ENCODE assay signal across 9 cellular contexts in the genomic region with DNA sequence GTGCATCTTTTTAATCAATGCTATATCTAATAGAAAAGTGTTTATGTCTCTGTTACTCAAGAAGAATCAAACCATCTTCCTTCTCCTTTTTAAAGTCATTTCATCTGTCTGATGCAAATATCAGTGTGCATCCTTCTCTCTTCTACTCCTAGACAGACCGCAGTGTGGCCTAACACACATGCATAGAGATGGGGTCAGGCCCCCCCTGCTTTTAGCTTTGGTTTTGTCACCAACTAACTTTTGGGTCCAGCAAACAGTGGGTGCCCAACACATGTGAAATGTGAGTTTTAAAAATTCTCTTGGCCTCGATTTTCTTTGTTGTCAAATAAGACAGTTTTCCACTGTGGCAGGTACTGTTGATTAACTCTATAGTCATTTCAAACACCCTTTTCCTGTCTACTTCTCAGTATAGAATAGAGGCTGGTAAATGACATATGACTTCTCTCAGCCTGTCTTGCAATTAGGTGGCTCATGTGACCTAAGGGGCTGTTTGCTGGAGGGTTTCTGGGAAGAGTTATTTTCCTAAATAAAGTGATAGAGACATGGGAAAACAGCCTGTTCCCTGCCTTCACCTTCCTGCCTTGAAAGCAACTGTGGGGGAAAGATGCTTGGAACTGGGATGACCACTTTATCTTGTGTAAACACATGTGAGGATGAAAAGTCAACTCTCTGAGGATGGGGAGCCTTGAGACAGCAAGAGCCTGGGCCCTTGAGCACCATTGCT.
A peak's percentile ranks its signal among the peaks of the same experiment; 100 is the strongest.
DNase-seq lines count a peak whose midpoint lies in the region; ATAC-seq, FAIRE-seq and TF ChIP-seq lines count a peak whose summit lies in the region.
"Had no signal": no experiment of that assay in that cellular context is flagged by ENCODE, and none has a peak within 500 bp of the region (broad histone marks: within the 10 kb centered on the region; RNA-seq: fewer than 3 reads in every experiment).

No MANE protein-coding gene starts in this region.

- POLR2A ChIA-PET in GM12878 (lab: Charles Lee) = interaction anchor here (0.6 to 8.4 kb wide), 27 partner anchors 8 to 331 kb away, joined by 3 to 80 read pairs (median 5); a partner anchor contains a TSS
- POLR2A ChIA-PET in PC-9 (lab: Charles Lee; ENCODE audit: unreplicated experiment) = interaction anchor here (0.5 kb wide), 1 partner anchor 175 kb away, joined by 3 read pairs; a partner anchor contains a TSS

- TF ChIP-seq EP300 in GM12878 (IDR thresholded peaks at IDR 0.05; ENCODE audit: borderline replicate concordance in 1 of 2, control insufficient read depth in 1 of 2, low read depth in 2 of 2, low read length in 2 of 2) = no peak

- TF ChIP-seq RAD21 in GM12878 (IDR thresholded peaks at IDR 0.05; ENCODE audit: insufficient read depth, low read depth, low read length) = no peak

- intact Hi-C loops in GM12878 (cut with micrococcal nuclease; ENCODE audit: unreplicated experiment) (loop anchor here (10.0 kb wide), 1 partner anchor 204 kb away; no protein-coding TSS in a partner anchor), PC-9 (cut with micrococcal nuclease; ENCODE audit: unreplicated experiment) (no loop called here), heart right ventricle (cut with DNase I) (no loop called here)

- no peak for TF ChIP-seq CTCF in GM12878 (IDR thresholded peaks at IDR 0.05 in 2 of 3, conservative IDR thresholded peaks at IDR 0.05 in 1 of 3; ENCODE audit: control insufficient read depth in 2 of 3, extremely low read depth in 1 of 3, insufficient read depth in 1 of 3, low read depth in 3 of 3, low read length in 3 of 3)
- TF ChIP-seq CTCF in PC-9 (conservative IDR thresholded peaks at IDR 0.05) = no peak
- no peak for TF ChIP-seq CTCF in heart right ventricle (IDR thresholded peaks at IDR 0.05)

- H3K4me1 ChIP-seq in GM12878 (ENCODE audit: control insufficient read depth, insufficient read depth, low read length) (peaks cover 22% of the 10 kb centered on the region), PC-9 (replicated peaks; ENCODE audit: insufficient read depth) (no peaks in the 10 kb centered on the region), heart right ventricle (peaks cover 0 to 15% (median 0%) of the 10 kb centered on the region in 9 donors)
- H3K4me1 ChIP-seq: breast epithelium had no signal

- CTCF ChIA-PET in GM12878 (lab: Yijun Ruan, JAX) = interaction anchor here (0.7 to 5.1 kb wide), 14 partner anchors 8 to 333 kb away, joined by 3 to 43 read pairs (median 7); no protein-coding TSS in a partner anchor
- CTCF ChIA-PET in PC-9 (lab: Charles Lee) = interaction anchor here (0.5 kb wide), 1 partner anchor 213 kb away, joined by 9 read pairs; no protein-coding TSS in a partner anchor

- SMC1A ChIA-PET in GM12878 (lab: Charles Lee; ENCODE audit: uncharacterized antibody, unreplicated experiment) = interaction anchor here (0.8 to 24.6 kb wide), 27 partner anchors 10 to 329 kb away, joined by 3 to 961 read pairs (median 18); a partner anchor contains a TSS

- DNase-seq in GM12878 (ENCODE audit: low read depth, low spot score) (no peak), NCI-H345 (lab: John Stamatoyannopoulos, UW) (no peak), PC-9 (no peak), RCC 7860 (ENCODE audit: low spot score) (no peak), heart right ventricle (no peak)

- H3K36me3 ChIP-seq in GM12878 (ENCODE audit: control insufficient read depth in 2 of 2, insufficient read depth in 2 of 2, low read length in 1 of 2) (no peaks in the 10 kb centered on the region), PC-9 (ENCODE audit: low read depth) (no peaks in the 10 kb centered on the region), heart right ventricle (no peaks in the 10 kb centered on the region)
- H3K36me3 ChIP-seq: breast epithelium had no signal

- BruUV-seq in GM12878 (replicated peaks; lab: Mats Ljungman, UMichigan) (no TSS peak), PC-9 (replicated peaks; lab: Mats Ljungman, UMichigan) (no TSS peak)

- no peak for TF ChIP-seq POLR2A in GM12878 (IDR thresholded peaks at IDR 0.05; ENCODE audit: low read depth, low read length)

- H3K9ac ChIP-seq in GM12878 (ENCODE audit: control insufficient read depth, insufficient read depth, low read length) = no peak overlapping the region

- ATAC-seq in GM18873 (IDR thresholded peaks at IDR 0.05; ENCODE audit: low FRiP score, unreplicated experiment) (peak; percentile 55), GM21723 (IDR thresholded peaks at IDR 0.05; ENCODE audit: unreplicated experiment) (peak; percentile 57), HG03432 (IDR thresholded peaks at IDR 0.05; ENCODE audit: unreplicated experiment) (peak; percentile 52), GM12878 (peak; percentile 8), heart right ventricle (no peak)

- RAD21 ChIA-PET in GM12878 (lab: Charles Lee; ENCODE audit: unreplicated experiment) = interaction anchor here (0.7 to 17.6 kb wide), 35 partner anchors 8 to 330 kb away, joined by 3 to 348 read pairs (median 9); a partner anchor contains a TSS

- in situ Hi-C loops in GM12878 (cut with MboI) = no loop called here

- 24% methylated on average over 2 of the region's 2 CpGs for WGBS in GM12878 (ENCODE audit: insufficient coverage, insufficient replicate concordance, low lambda C conversion rate, missing lambda C conversion rate)
- WGBS in heart right ventricle, 2 donors = 81 to 86% methylated on average over 2 of the region's 2 CpGs

- H3K4me2 ChIP-seq in GM12878 (ENCODE audit: control insufficient read depth, insufficient read depth) (0 out of 2 replicates have a peak overlapping the region, but pooled peaks have one; percentile 61), PC-9 (no peak overlapping the region)

- H2AFZ ChIP-seq in GM12878 (ENCODE audit: control insufficient read depth, low read depth, low read length) (no peak overlapping the region), PC-9 (no peak overlapping the region)

- H3K27ac ChIP-seq in GM12878 (ENCODE audit: control insufficient read depth, insufficient read depth) (0 out of 2 replicates have a peak overlapping the region, but pooled peaks have one; percentile 28), PC-9 (no peak overlapping the region), heart right ventricle (peak overlapping the region in 1 of 10 donors; percentile 22)
- H3K27ac ChIP-seq: breast epithelium had no signal

- H3F3A ChIP-seq in PC-9 (ENCODE audit: insufficient read depth, low read depth) = no peaks in the 10 kb centered on the region

- H4K20me1 ChIP-seq in GM12878 (ENCODE audit: control insufficient read depth, insufficient read depth) (no peaks in the 10 kb centered on the region), PC-9 (ENCODE audit: insufficient read depth) (no peaks in the 10 kb centered on the region)

- FAIRE-seq in GM12878 (lab: Jason Lieb, UNC) (no peak), RCC 7860 (lab: Jason Lieb, UNC) (no peak)

- no peaks in the 10 kb centered on the region; the same call in 2 of the 3 replicates for H3K9me3 ChIP-seq in GM12878 (replicated peaks; ENCODE audit: control insufficient read depth, insufficient read depth, low read length)
- H3K9me3 ChIP-seq in PC-9 (ENCODE audit: insufficient read depth, low read depth) = no peaks in the 10 kb centered on the region
- H3K9me3 ChIP-seq in heart right ventricle = no peaks in the 10 kb centered on the region
- H3K9me3 ChIP-seq: breast epithelium had no signal

- H3K27me3 ChIP-seq in GM12878 (replicated peaks in 1 of 2; ENCODE audit: control insufficient read depth in 2 of 2, insufficient read depth in 2 of 2, low read length in 1 of 2) (peaks cover 0 to 2% of the 10 kb centered on the region in 2 experiments; a peak in 1 of 4 replicates), PC-9 (ENCODE audit: insufficient read depth, low read depth) (no peaks in the 10 kb centered on the region), heart right ventricle (no peaks in the 10 kb centered on the region)
- H3K27me3 ChIP-seq: breast epithelium had no signal

- no peaks in the 10 kb centered on the region for H3K9me2 ChIP-seq in PC-9 (ENCODE audit: insufficient read depth)

- H3K4me3 ChIP-seq in GM12878 (no peak overlapping the region), PC-9 (no peak overlapping the region), heart right ventricle (no peak overlapping the region)
- H3K4me3 ChIP-seq: breast epithelium had no signal

- H3K79me2 ChIP-seq in GM12878 (ENCODE audit: control insufficient read depth, insufficient read depth, low read length) (no peaks in the 10 kb centered on the region), PC-9 (ENCODE audit: low read depth) (no peaks in the 10 kb centered on the region)

TF ChIP-seq in GM12878, 131 proteins besides CTCF, POLR2A, EP300 and RAD21:
- TF ChIP-seq, protein P1, sequence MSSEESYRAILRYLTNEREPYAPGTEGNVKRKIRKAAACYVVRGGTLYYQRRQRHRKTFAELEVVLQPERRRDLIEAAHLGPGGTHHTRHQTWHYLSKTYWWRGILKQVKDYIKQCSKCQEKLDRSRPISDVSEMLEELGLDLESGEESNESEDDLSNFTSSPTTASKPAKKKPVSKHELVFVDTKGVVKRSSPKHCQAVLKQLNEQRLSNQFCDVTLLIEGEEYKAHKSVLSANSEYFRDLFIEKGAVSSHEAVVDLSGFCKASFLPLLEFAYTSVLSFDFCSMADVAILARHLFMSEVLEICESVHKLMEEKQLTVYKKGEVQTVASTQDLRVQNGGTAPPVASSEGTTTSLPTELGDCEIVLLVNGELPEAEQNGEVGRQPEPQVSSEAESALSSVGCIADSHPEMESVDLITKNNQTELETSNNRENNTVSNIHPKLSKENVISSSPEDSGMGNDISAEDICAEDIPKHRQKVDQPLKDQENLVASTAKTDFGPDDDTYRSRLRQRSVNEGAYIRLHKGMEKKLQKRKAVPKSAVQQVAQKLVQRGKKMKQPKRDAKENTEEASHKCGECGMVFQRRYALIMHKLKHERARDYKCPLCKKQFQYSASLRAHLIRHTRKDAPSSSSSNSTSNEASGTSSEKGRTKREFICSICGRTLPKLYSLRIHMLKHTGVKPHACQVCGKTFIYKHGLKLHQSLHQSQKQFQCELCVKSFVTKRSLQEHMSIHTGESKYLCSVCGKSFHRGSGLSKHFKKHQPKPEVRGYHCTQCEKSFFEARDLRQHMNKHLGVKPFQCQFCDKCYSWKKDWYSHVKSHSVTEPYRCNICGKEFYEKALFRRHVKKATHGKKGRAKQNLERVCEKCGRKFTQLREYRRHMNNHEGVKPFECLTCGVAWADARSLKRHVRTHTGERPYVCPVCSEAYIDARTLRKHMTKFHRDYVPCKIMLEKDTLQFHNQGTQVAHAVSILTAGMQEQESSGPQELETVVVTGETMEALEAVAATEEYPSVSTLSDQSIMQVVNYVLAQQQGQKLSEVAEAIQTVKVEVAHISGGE (CRISPR knock-in tag; IDR thresholded peaks at IDR 0.05) = no peak
- TF ChIP-seq RUNX3 (IDR thresholded peaks at IDR 0.05; ENCODE audit: low read length) (peak; percentile 63), YY1 (IDR thresholded peaks at IDR 0.05; ENCODE audit: low read depth, low read length) (0 out of 2 replicates have a peak, but pooled peaks have one; percentile 14), FOXM1 (IDR thresholded peaks at IDR 0.05; ENCODE audit: low read depth, low read length) (0 out of 2 replicates have a peak, but pooled peaks have one; percentile 8), RCOR1 (conservative IDR thresholded peaks at IDR 0.05; ENCODE audit: low read depth, low read length) (no peak), RAD51 (IDR thresholded peaks at IDR 0.05) (peak; percentile 57)
TF ChIP-seq in GM12878: peak in this region for 4.

Comparison
In these comparisons a context has a peak if more than half of its experiments do, and no peak if none do; other contexts are left out.
1. ATAC-seq: peak in GM18873 (single experiment), GM21723 (single experiment), HG03432 (single experiment) and GM12878 (single experiment); none in heart right ventricle (0 of 8).